In genomic region chr16:79845006-79845733, GRCh38 we compare ENCODE assay signal across 14 cellular contexts.
DNase-seq lines count a peak whose midpoint lies in the region; ATAC-seq and TF ChIP-seq lines count a peak whose summit lies in the region.
"Had no signal": no experiment of that assay in that cellular context is flagged by ENCODE, and none has a peak within 500 bp of the region (broad histone marks: within the 10 kb centered on the region; RNA-seq: fewer than 3 reads in every experiment).

No MANE protein-coding gene starts in this region.

- H3K27ac ChIP-seq in DND-41 (ENCODE audit: low read length): peak overlapping the region; percentile 71
- H3K27ac ChIP-seq in effector memory CD4-positive, alpha-beta T cell (ENCODE audit: insufficient read depth, low read length, poor library complexity, severe bottlenecking): no peak overlapping the region
- H3K27ac ChIP-seq: C4-2B, thyroid gland had no signal

- H3K4me3 ChIP-seq in DND-41 (ENCODE audit: low read depth in 1 of 2, low read length in 2 of 2): no peak overlapping the region
- H3K4me3 ChIP-seq in effector memory CD4-positive, alpha-beta T cell (ENCODE audit: insufficient read depth, low read depth, low read length, poor library complexity, severe bottlenecking): no peak overlapping the region
- H3K4me3 ChIP-seq: thyroid gland had no signal

- peak overlapping the region; percentile 56 for H2AFZ ChIP-seq in DND-41 (ENCODE audit: low read depth, low read length)

- H3K27me3 ChIP-seq in DND-41 (ENCODE audit: insufficient read depth, low read length, poor library complexity): no peaks in the 10 kb centered on the region
- H3K27me3 ChIP-seq in effector memory CD4-positive, alpha-beta T cell (replicated peaks; ENCODE audit: control insufficient read depth, insufficient read depth, low read length, poor library complexity, severe bottlenecking): no peaks in the 10 kb centered on the region
- H3K27me3 ChIP-seq: thyroid gland had no signal

- H3K36me3 ChIP-seq in DND-41 (ENCODE audit: insufficient read depth, low read length): no peaks in the 10 kb centered on the region
- no peaks in the 10 kb centered on the region for H3K36me3 ChIP-seq in effector memory CD4-positive, alpha-beta T cell (ENCODE audit: control insufficient read depth, insufficient read depth, low read length)
- H3K36me3 ChIP-seq: thyroid gland had no signal

- H3K79me2 ChIP-seq in DND-41 (ENCODE audit: insufficient read depth, low read length): no peaks in the 10 kb centered on the region

- ATAC-seq in DND-41 (ENCODE audit: insufficient read depth, low read depth) (no peak; the same call in 2 of the 3 replicates), GM19023 (IDR thresholded peaks at IDR 0.05; ENCODE audit: unreplicated experiment) (peak; percentile 84), HG02623 (IDR thresholded peaks at IDR 0.05; ENCODE audit: unreplicated experiment) (peak; percentile 90), HG03520 (IDR thresholded peaks at IDR 0.05; ENCODE audit: unreplicated experiment) (peak; percentile 88), sciatic nerve (no peak)
- ATAC-seq: activated T-helper 17 cell treated with anti-CD3 and anti-CD28 coated beads, Interleukin-2, amount 50 U/mL, for 72 hours; natural killer cell had no signal

- intact Hi-C loops in sciatic nerve (cut with DNase I): no loop called here

- no peaks in the 10 kb centered on the region for H4K20me1 ChIP-seq in DND-41 (ENCODE audit: insufficient read depth, low read length)

- peak overlapping the region; percentile 29; the same call in 1 of the 2 replicates for H3K4me2 ChIP-seq in DND-41 (ENCODE audit: insufficient read depth, low read length)

- H3K9me3 ChIP-seq in DND-41 (ENCODE audit: insufficient read depth, low read length, severe bottlenecking): no peaks in the 10 kb centered on the region
- H3K9me3 ChIP-seq in effector memory CD4-positive, alpha-beta T cell (ENCODE audit: control insufficient read depth, low read length): no peaks in the 10 kb centered on the region
- H3K9me3 ChIP-seq: thyroid gland had no signal

- peaks cover 20% of the 10 kb centered on the region for H3K4me1 ChIP-seq in DND-41 (ENCODE audit: insufficient read depth, low read length)
- H3K4me1 ChIP-seq in effector memory CD4-positive, alpha-beta T cell (ENCODE audit: control insufficient read depth, insufficient read depth, low read length, poor library complexity, severe bottlenecking): no peaks in the 10 kb centered on the region
- H3K4me1 ChIP-seq: thyroid gland had no signal

- H3K9ac ChIP-seq in DND-41 (ENCODE audit: low read depth, low read length): peak overlapping the region; percentile 8; the same call in 1 of the 2 replicates

- DNase-seq in DND-41: peak; percentile 6
- no peak for DNase-seq in 8988T
- DNase-seq in sciatic nerve (ENCODE audit: low spot score): no peak
- DNase-seq in AG08396 (ENCODE audit: low spot score): no peak
- no peak for DNase-seq in effector memory CD4-positive, alpha-beta T cell
- DNase-seq: dermis blood vessel endothelial cell; natural killer cell; stimulated activated CD4-positive, alpha-beta T cell treated with anti-CD3 and anti-CD28 coated beads, Interleukin-2, amount 100 ng/mL, for 24 hours; thyroid gland had no signal

- no peak for TF ChIP-seq CTCF in DND-41 (IDR thresholded peaks at IDR 0.05; ENCODE audit: borderline replicate concordance, extremely low read depth, low read length, poor library complexity, severe bottlenecking)

Comparison
In these comparisons a context has a peak if more than half of its experiments do, and no peak if none do; other contexts are left out.
1. ATAC-seq: peak in GM19023 (single experiment), HG02623 (single experiment) and HG03520 (single experiment); none in DND-41 (single experiment) and sciatic nerve (single experiment).